31 cellular contexts compared by ENCODE assay signal in the genomic region with DNA sequence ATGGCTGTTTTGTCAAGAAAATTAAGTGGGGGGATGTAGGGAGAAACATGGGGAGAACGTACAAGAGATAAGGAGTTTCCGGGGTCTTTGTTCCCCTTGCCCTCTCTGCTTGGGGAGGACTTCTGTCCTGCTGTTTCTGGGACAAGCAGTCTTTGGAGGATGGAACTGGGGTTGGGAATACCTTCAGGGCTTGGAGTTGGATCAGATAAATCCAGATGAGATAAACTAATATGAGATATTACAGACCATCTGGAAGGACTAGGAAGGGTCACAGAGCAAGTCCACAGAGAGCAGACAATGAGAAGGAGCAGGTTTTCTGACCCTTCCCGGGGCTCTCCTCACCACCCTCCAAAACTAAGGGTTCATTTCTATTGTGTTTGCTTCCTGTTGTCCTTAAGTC.
"Had no signal": no experiment of that assay in that cellular context is flagged by ENCODE, and none has a peak within 500 bp of the region (broad histone marks: within the 10 kb centered on the region; RNA-seq: fewer than 3 reads in every experiment).

No MANE protein-coding gene starts in this region.

- H3K4me3 Mint-ChIP-seq: activated CD8-positive, alpha-beta T cell treated with anti-CD3 and anti-CD28 coated beads for 36 hours; activated naive CD8-positive, alpha-beta T cell; activated naive CD8-positive, alpha-beta T cell treated with anti-CD3 and anti-CD28 coated beads, Interleukin-2, amount 50 U/mL, for 24 hours; activated T-cell treated with anti-CD3 and anti-CD28 coated beads, Interleukin-2, amount 50 U/mL, for 4 hours; activated T-helper 17 cell treated with anti-CD3 and anti-CD28 coated beads, Interleukin-2, amount 50 U/mL, for 72 hours; brain; WTC11 had no signal

- H3K4me1 ChIP-seq: adrenal gland, ascending aorta, breast epithelium, colonic mucosa, esophagus squamous epithelium, gastroesophageal sphincter, heart right ventricle had no signal

- H3K27ac ChIP-seq: adrenal gland, ascending aorta, breast epithelium, cardiac muscle cell, colonic mucosa, epithelial cell of prostate, esophagus squamous epithelium, gastroesophageal sphincter, heart right ventricle, VCaP had no signal

- H3K27me3 ChIP-seq: adrenal gland, ascending aorta, colonic mucosa, esophagus squamous epithelium had no signal

- H3K9me3 Mint-ChIP-seq: activated CD8-positive, alpha-beta T cell treated with anti-CD3 and anti-CD28 coated beads for 36 hours; activated naive CD8-positive, alpha-beta T cell treated with anti-CD3 and anti-CD28 coated beads, Interleukin-2, amount 50 U/mL, for 24 hours; activated T-cell treated with anti-CD3 and anti-CD28 coated beads, Interleukin-2, amount 50 U/mL, for 4 hours; activated T-helper 17 cell treated with anti-CD3 and anti-CD28 coated beads, Interleukin-2, amount 50 U/mL, for 72 hours; brain; WTC11 had no signal

- H3K9me3 ChIP-seq: adrenal gland, ascending aorta, breast epithelium, colonic mucosa, esophagus squamous epithelium, gastroesophageal sphincter, heart right ventricle had no signal

- H3K27ac Mint-ChIP-seq: activated CD8-positive, alpha-beta T cell treated with anti-CD3 and anti-CD28 coated beads for 36 hours; activated naive CD8-positive, alpha-beta T cell; activated naive CD8-positive, alpha-beta T cell treated with anti-CD3 and anti-CD28 coated beads, Interleukin-2, amount 50 U/mL, for 24 hours; activated T-helper 17 cell treated with anti-CD3 and anti-CD28 coated beads, Interleukin-2, amount 50 U/mL, for 72 hours; WTC11 had no signal

- H3K36me3 ChIP-seq: adrenal gland, ascending aorta, breast epithelium, cardiac muscle cell, colonic mucosa, esophagus squamous epithelium, gastroesophageal sphincter, heart right ventricle had no signal

- H3K4me1 Mint-ChIP-seq: activated T-helper 17 cell treated with anti-CD3 and anti-CD28 coated beads, Interleukin-2, amount 50 U/mL, for 72 hours had no signal

- ATAC-seq: activated CD8-positive, alpha-beta T cell treated with anti-CD3 and anti-CD28 coated beads for 36 hours; activated naive CD8-positive, alpha-beta T cell treated with anti-CD3 and anti-CD28 coated beads, Interleukin-2, amount 50 U/mL, for 24 hours; activated T-cell treated with anti-CD3 and anti-CD28 coated beads, Interleukin-2, amount 50 U/mL, for 4 hours; activated T-helper 17 cell treated with anti-CD3 and anti-CD28 coated beads, Interleukin-2, amount 50 U/mL, for 72 hours; gastroesophageal sphincter; heart right ventricle; WTC11 had no signal

- DNase-seq: activated CD4-positive, alpha-beta T cell treated with anti-CD3 and anti-CD28 coated beads for 1 hour; activated CD4-positive, alpha-beta T cell treated with anti-CD3 and anti-CD28 coated beads for 4 hours; activated CD4-positive, alpha-beta T cell treated with anti-CD3 and anti-CD28 coated beads, Interleukin-2, amount 50 U/mL, for 1 hour; activated CD4-positive, alpha-beta T cell treated with anti-CD3 and anti-CD28 coated beads, Interleukin-2, amount 50 U/mL, for 48 hours; activated CD8-positive, alpha-beta memory T cell treated with anti-CD3 and anti-CD28 coated beads for 24 hours; activated CD8-positive, alpha-beta T cell treated with anti-CD3 and anti-CD28 coated beads for 36 hours; activated effector memory CD4-positive, alpha-beta T cell treated with Interleukin-2 at 50 U/mL for 16 hours; activated gamma-delta T cell treated with Interleukin-2 at 50 U/mL for 16 hours; activated naive CD4-positive, alpha-beta T cell treated with anti-CD3 and anti-CD28 coated beads, Interleukin-2, amount 50 U/mL, for 16 hours; activated naive CD4-positive, alpha-beta T cell treated with Interleukin-2 at 50 U/mL for 16 hours; activated naive CD8-positive, alpha-beta T cell treated with anti-CD3 and anti-CD28 coated beads, Interleukin-2, amount 50 U/mL, for 24 hours; activated T-cell treated with anti-CD3 and anti-CD28 coated beads, Interleukin-2, amount 50 U/mL, for 4 hours; adrenal gland; central memory CD4-positive, alpha-beta T cell; cerebellar nuclear complex; colonic mucosa; effector CD8-positive, alpha-beta T cell; esophagus squamous epithelium; foreskin melanocyte; heart right ventricle; T-helper 2 cell had no signal

- H3K36me3 Mint-ChIP-seq: activated naive CD8-positive, alpha-beta T cell; brain; WTC11 had no signal

- H3K4me3 ChIP-seq: adrenal gland, ascending aorta, breast epithelium, cardiac muscle cell, colonic mucosa, esophagus squamous epithelium, gastroesophageal sphincter, heart right ventricle had no signal
